In the genomic region with DNA sequence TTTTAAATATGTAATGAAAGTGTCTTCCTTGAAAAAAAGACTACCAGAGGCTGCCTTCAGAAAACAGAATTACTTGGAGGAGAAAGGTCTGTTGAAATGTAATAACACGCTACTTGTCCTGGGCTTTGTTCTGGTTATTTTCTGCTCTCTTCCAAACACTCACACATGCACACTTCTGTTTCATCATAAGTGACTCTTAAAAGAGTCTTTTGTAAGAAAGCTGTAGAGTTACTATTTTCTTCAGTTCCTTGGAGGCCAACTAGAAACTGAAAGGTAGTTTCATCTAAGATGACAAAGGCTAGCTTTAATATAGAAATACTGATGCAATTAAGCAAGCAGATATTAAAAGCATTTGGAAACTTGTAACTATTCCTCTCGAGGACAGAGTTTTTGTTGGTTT, we compare ENCODE assay signal across 24 cellular contexts. TPM values are rescaled to one million over a fixed set of nuclear protein-coding genes. Genes with fewer than 3 reads are reported as not detected.
DNase-seq lines count a peak whose midpoint lies in the region; FAIRE-seq and TF ChIP-seq lines count a peak whose summit lies in the region.
"Had no signal": no experiment of that assay in that cellular context is flagged by ENCODE, and none has a peak within 500 bp of the region (broad histone marks: within the 10 kb centered on the region; RNA-seq: fewer than 3 reads in every experiment).

No MANE protein-coding gene starts in this region.

- DNase-seq in activated CD4-positive, alpha-beta memory T cell treated with anti-CD3 and anti-CD28 coated beads for 36 hours, result no peak
- no peak for DNase-seq in activated CD4-positive, alpha-beta memory T cell treated with anti-CD3 and anti-CD28 coated beads, Interleukin-2, amount 10 ng/mL, durations not matched to agents 7 days and 5 days
- DNase-seq in GM18507 (ENCODE audit: extremely low spot score, insufficient read length, low read depth) (no peak), mesothelial cell of epicardium (ENCODE audit: low spot score in 2 of 2, unreplicated experiment in 2 of 2) (no peak), lower leg skin (ENCODE audit: low spot score in 2 of 2) (no peak), RCC 7860 (ENCODE audit: low spot score) (no peak), HTR-8/SVneo (ENCODE audit: insufficient read length, low spot score) (no peak)
- no peak for DNase-seq in activated T-helper 2 cell treated with anti-CD3 and anti-CD28 coated beads, Interferon-gamma antibody, Interleukin-2, Interleukin-4, amounts not matched to agents 10 μg/mL and 5 μg/mL and 100 μg/mL, durations not matched to agents 14 hours and 24 hours and 36 hours (ENCODE audit: low spot score)
- DNase-seq: C1 segment of cervical spinal cord; foreskin keratinocyte; GM23248; kidney glomerular epithelial cell; mesenchymal stem cell; naive thymus-derived CD8-positive, alpha-beta T cell; NCI-H1694 treated with DMSO at 0.1 percent for 48 hours; NCI-H226; NCI-H82; PC-3; stimulated activated CD4-positive, alpha-beta T cell treated with anti-CD3 and anti-CD28 coated beads, Interleukin-1b, Interleukin-23, amount 100 ng/mL, for 48 hours had no signal

- H3K4me3 Mint-ChIP-seq in activated CD4-positive, alpha-beta memory T cell treated with anti-CD3 and anti-CD28 coated beads for 36 hours, result no peak overlapping the region
- H3K4me3 Mint-ChIP-seq in activated CD4-positive, alpha-beta memory T cell treated with anti-CD3 and anti-CD28 coated beads, Interleukin-2, amount 10 ng/mL, durations not matched to agents 7 days and 5 days, result no peak overlapping the region
- no peak overlapping the region for H3K4me3 Mint-ChIP-seq in activated T-helper 2 cell treated with anti-CD3 and anti-CD28 coated beads, Interferon-gamma antibody, Interleukin-2, Interleukin-4, amounts not matched to agents 10 μg/mL and 5 μg/mL and 100 μg/mL, durations not matched to agents 14 hours and 24 hours and 36 hours (ENCODE audit: low read depth)
- no peak overlapping the region for H3K4me3 Mint-ChIP-seq in mesothelial cell of epicardium
- H3K4me3 Mint-ChIP-seq: activated T-helper 17 cell treated with anti-CD3 and anti-CD28 coated beads, Interleukin-2, amount 50 U/mL, for 72 hours; naive thymus-derived CD8-positive, alpha-beta T cell; stimulated activated memory B cell treated with anti-CD40 and anti-IgM and Interleukin-4, amounts not matched to agents 10 μg/mL and 1 μg/mL and 100 μg/mL, for 72 hours had no signal

- CTCF ChIA-PET in activated CD4-positive, alpha-beta memory T cell treated with anti-CD3 and anti-CD28 coated beads for 36 hours (lab: Charles Lee), result no interaction called here
- CTCF ChIA-PET in activated CD4-positive, alpha-beta memory T cell treated with anti-CD3 and anti-CD28 coated beads, Interleukin-2, amount 10 ng/mL, durations not matched to agents 7 days and 5 days (lab: Charles Lee), result no interaction called here

- intact Hi-C loops in activated CD4-positive, alpha-beta memory T cell treated with anti-CD3 and anti-CD28 coated beads for 36 hours (cut with micrococcal nuclease), result no loop called here
- intact Hi-C loops in activated T-helper 2 cell treated with anti-CD3 and anti-CD28 coated beads, Interferon-gamma antibody, Interleukin-2, Interleukin-4, amounts not matched to agents 10 μg/mL and 5 μg/mL and 100 μg/mL, durations not matched to agents 14 hours and 24 hours and 36 hours (cut with micrococcal nuclease), result no loop called here
- intact Hi-C loops in lower leg skin (cut with DNase I; ENCODE audit: low total_unique reads), result no loop called here

- H3K27me3 Mint-ChIP-seq in activated CD4-positive, alpha-beta memory T cell treated with anti-CD3 and anti-CD28 coated beads for 36 hours, result no peaks in the 10 kb centered on the region
- H3K27me3 Mint-ChIP-seq in activated CD4-positive, alpha-beta memory T cell treated with anti-CD3 and anti-CD28 coated beads, Interleukin-2, amount 10 ng/mL, durations not matched to agents 7 days and 5 days, result no peaks in the 10 kb centered on the region
- H3K27me3 Mint-ChIP-seq in activated T-helper 2 cell treated with anti-CD3 and anti-CD28 coated beads, Interferon-gamma antibody, Interleukin-2, Interleukin-4, amounts not matched to agents 10 μg/mL and 5 μg/mL and 100 μg/mL, durations not matched to agents 14 hours and 24 hours and 36 hours (ENCODE audit: low read depth), result no peaks in the 10 kb centered on the region
- H3K27me3 Mint-ChIP-seq in mesothelial cell of epicardium (ENCODE audit: low read depth), result no peaks in the 10 kb centered on the region
- H3K27me3 Mint-ChIP-seq: activated T-helper 17 cell treated with anti-CD3 and anti-CD28 coated beads, Interleukin-2, amount 50 U/mL, for 72 hours; naive thymus-derived CD8-positive, alpha-beta T cell; stimulated activated memory B cell treated with anti-CD40 and anti-IgM and Interleukin-4, amounts not matched to agents 10 μg/mL and 1 μg/mL and 100 μg/mL, for 72 hours had no signal

- H3K27ac Mint-ChIP-seq in activated CD4-positive, alpha-beta memory T cell treated with anti-CD3 and anti-CD28 coated beads for 36 hours, result peak overlapping the region; percentile 15
- no peak overlapping the region for H3K27ac Mint-ChIP-seq in activated CD4-positive, alpha-beta memory T cell treated with anti-CD3 and anti-CD28 coated beads, Interleukin-2, amount 10 ng/mL, durations not matched to agents 7 days and 5 days
- H3K27ac Mint-ChIP-seq in activated T-helper 2 cell treated with anti-CD3 and anti-CD28 coated beads, Interferon-gamma antibody, Interleukin-2, Interleukin-4, amounts not matched to agents 10 μg/mL and 5 μg/mL and 100 μg/mL, durations not matched to agents 14 hours and 24 hours and 36 hours, result peak overlapping the region; percentile 7
- H3K27ac Mint-ChIP-seq in mesothelial cell of epicardium, result peak overlapping the region; percentile 7
- H3K27ac Mint-ChIP-seq: activated T-helper 17 cell treated with anti-CD3 and anti-CD28 coated beads, Interleukin-2, amount 50 U/mL, for 72 hours; stimulated activated memory B cell treated with anti-CD40 and anti-IgM and Interleukin-4, amounts not matched to agents 10 μg/mL and 1 μg/mL and 100 μg/mL, for 72 hours had no signal

- H3K4me3 ChIP-seq in lower leg skin (ENCODE audit: low read depth, poor library complexity, severe bottlenecking), result no peak overlapping the region
- H3K4me3 ChIP-seq: ascending aorta, GM23248, SJSA1, thoracic aorta had no signal

- TF ChIP-seq POLR2A in lower leg skin (IDR thresholded peaks at IDR 0.05), result no peak

- FAIRE-seq in GM18507 (lab: Jason Lieb, UNC) (peak; percentile 50), RCC 7860 (lab: Jason Lieb, UNC) (no peak), HTR-8/SVneo (lab: Jason Lieb, UNC) (no peak)

- no peak for TF ChIP-seq CTCF in mesothelial cell of epicardium (IDR thresholded peaks at IDR 0.05; ENCODE audit: unreplicated experiment)
- TF ChIP-seq CTCF in lower leg skin (IDR thresholded peaks at IDR 0.05), result no peak

- peaks cover 20% of the 10 kb centered on the region for H3K4me1 Mint-ChIP-seq in activated CD4-positive, alpha-beta memory T cell treated with anti-CD3 and anti-CD28 coated beads for 36 hours (ENCODE audit: low read depth)
- H3K4me1 Mint-ChIP-seq in activated CD4-positive, alpha-beta memory T cell treated with anti-CD3 and anti-CD28 coated beads, Interleukin-2, amount 10 ng/mL, durations not matched to agents 7 days and 5 days, result peaks cover 6% of the 10 kb centered on the region
- H3K4me1 Mint-ChIP-seq in activated T-helper 2 cell treated with anti-CD3 and anti-CD28 coated beads, Interferon-gamma antibody, Interleukin-2, Interleukin-4, amounts not matched to agents 10 μg/mL and 5 μg/mL and 100 μg/mL, durations not matched to agents 14 hours and 24 hours and 36 hours (ENCODE audit: low read depth), result peaks cover 11% of the 10 kb centered on the region
- H3K4me1 Mint-ChIP-seq in mesothelial cell of epicardium, result no peaks in the 10 kb centered on the region

- POLR2A ChIA-PET in activated CD4-positive, alpha-beta memory T cell treated with anti-CD3 and anti-CD28 coated beads for 36 hours (lab: Charles Lee), result no interaction called here
- POLR2A ChIA-PET in activated CD4-positive, alpha-beta memory T cell treated with anti-CD3 and anti-CD28 coated beads, Interleukin-2, amount 10 ng/mL, durations not matched to agents 7 days and 5 days (lab: Charles Lee), result no interaction called here

- peaks cover 32% of the 10 kb centered on the region for H3K36me3 Mint-ChIP-seq in activated CD4-positive, alpha-beta memory T cell treated with anti-CD3 and anti-CD28 coated beads for 36 hours
- H3K36me3 Mint-ChIP-seq in activated CD4-positive, alpha-beta memory T cell treated with anti-CD3 and anti-CD28 coated beads, Interleukin-2, amount 10 ng/mL, durations not matched to agents 7 days and 5 days (ENCODE audit: low read depth), result peaks cover 25% of the 10 kb centered on the region
- peaks cover 56% of the 10 kb centered on the region for H3K36me3 Mint-ChIP-seq in activated T-helper 2 cell treated with anti-CD3 and anti-CD28 coated beads, Interferon-gamma antibody, Interleukin-2, Interleukin-4, amounts not matched to agents 10 μg/mL and 5 μg/mL and 100 μg/mL, durations not matched to agents 14 hours and 24 hours and 36 hours (ENCODE audit: low read depth)
- H3K36me3 Mint-ChIP-seq in mesothelial cell of epicardium, result peaks cover 28% of the 10 kb centered on the region

- WGBS in lower leg skin, 2 donors, result 75 to 79% methylated on average over 2 of the region's 2 CpGs

- H3K9me3 Mint-ChIP-seq in activated CD4-positive, alpha-beta memory T cell treated with anti-CD3 and anti-CD28 coated beads for 36 hours, result no peaks in the 10 kb centered on the region
- no peaks in the 10 kb centered on the region for H3K9me3 Mint-ChIP-seq in activated CD4-positive, alpha-beta memory T cell treated with anti-CD3 and anti-CD28 coated beads, Interleukin-2, amount 10 ng/mL, durations not matched to agents 7 days and 5 days
- no peaks in the 10 kb centered on the region for H3K9me3 Mint-ChIP-seq in activated T-helper 2 cell treated with anti-CD3 and anti-CD28 coated beads, Interferon-gamma antibody, Interleukin-2, Interleukin-4, amounts not matched to agents 10 μg/mL and 5 μg/mL and 100 μg/mL, durations not matched to agents 14 hours and 24 hours and 36 hours
- H3K9me3 Mint-ChIP-seq in mesothelial cell of epicardium, result no peaks in the 10 kb centered on the region
- H3K9me3 Mint-ChIP-seq: activated T-helper 17 cell treated with anti-CD3 and anti-CD28 coated beads, Interleukin-2, amount 50 U/mL, for 72 hours; naive thymus-derived CD8-positive, alpha-beta T cell; stimulated activated memory B cell treated with anti-CD40 and anti-IgM and Interleukin-4, amounts not matched to agents 10 μg/mL and 1 μg/mL and 100 μg/mL, for 72 hours had no signal

RNA-seq across cellular contexts. Expression of gene TASOR2, which starts 39.1 kb away (rescaled TPM):
- total RNA-seq in activated CD4-positive, alpha-beta memory T cell treated with anti-CD3 and anti-CD28 coated beads for 36 hours, result 10 to 100 TPM; 41.8 to 43.8 TPM
- 10 to 100 TPM; 35.1 to 37.3 TPM for total RNA-seq in activated CD4-positive, alpha-beta memory T cell treated with anti-CD3 and anti-CD28 coated beads, Interleukin-2, amount 10 ng/mL, durations not matched to agents 7 days and 5 days
- total RNA-seq in activated T-helper 2 cell treated with anti-CD3 and anti-CD28 coated beads, Interferon-gamma antibody, Interleukin-2, Interleukin-4, amounts not matched to agents 10 μg/mL and 5 μg/mL and 100 μg/mL, durations not matched to agents 14 hours and 24 hours and 36 hours, result 60.1 and 68.7 TPM in 2 replicates
- 75.2 to 90.1 TPM (median 80.3 TPM) in 3 replicates for total RNA-seq in mesothelial cell of epicardium
- total RNA-seq in lower leg skin, result 10 to 100 TPM; 27.0 to 50.5 (median 35.4) TPM

RNA-seq across cellular contexts. Expression of gene ASB13, which starts 57.3 kb away (rescaled TPM):
- total RNA-seq in activated CD4-positive, alpha-beta memory T cell treated with anti-CD3 and anti-CD28 coated beads for 36 hours, result 10 to 100 TPM; 12.1 to 12.5 TPM
- total RNA-seq in activated CD4-positive, alpha-beta memory T cell treated with anti-CD3 and anti-CD28 coated beads, Interleukin-2, amount 10 ng/mL, durations not matched to agents 7 days and 5 days, result 1 to 10 TPM; 4.8 to 5.4 TPM
- total RNA-seq in activated T-helper 2 cell treated with anti-CD3 and anti-CD28 coated beads, Interferon-gamma antibody, Interleukin-2, Interleukin-4, amounts not matched to agents 10 μg/mL and 5 μg/mL and 100 μg/mL, durations not matched to agents 14 hours and 24 hours and 36 hours, result 15.2 and 15.5 TPM in 2 replicates
- total RNA-seq in mesothelial cell of epicardium (26.3 to 28.5 TPM (median 28.0 TPM) in 3 replicates), lower leg skin (10 to 100 TPM in 3 of 4 donors, 1 to 10 TPM in 1; 9.9 to 28.5 (median 18.4) TPM)
